1 cellular context compared by ENCODE assay signal in the genomic region with DNA sequence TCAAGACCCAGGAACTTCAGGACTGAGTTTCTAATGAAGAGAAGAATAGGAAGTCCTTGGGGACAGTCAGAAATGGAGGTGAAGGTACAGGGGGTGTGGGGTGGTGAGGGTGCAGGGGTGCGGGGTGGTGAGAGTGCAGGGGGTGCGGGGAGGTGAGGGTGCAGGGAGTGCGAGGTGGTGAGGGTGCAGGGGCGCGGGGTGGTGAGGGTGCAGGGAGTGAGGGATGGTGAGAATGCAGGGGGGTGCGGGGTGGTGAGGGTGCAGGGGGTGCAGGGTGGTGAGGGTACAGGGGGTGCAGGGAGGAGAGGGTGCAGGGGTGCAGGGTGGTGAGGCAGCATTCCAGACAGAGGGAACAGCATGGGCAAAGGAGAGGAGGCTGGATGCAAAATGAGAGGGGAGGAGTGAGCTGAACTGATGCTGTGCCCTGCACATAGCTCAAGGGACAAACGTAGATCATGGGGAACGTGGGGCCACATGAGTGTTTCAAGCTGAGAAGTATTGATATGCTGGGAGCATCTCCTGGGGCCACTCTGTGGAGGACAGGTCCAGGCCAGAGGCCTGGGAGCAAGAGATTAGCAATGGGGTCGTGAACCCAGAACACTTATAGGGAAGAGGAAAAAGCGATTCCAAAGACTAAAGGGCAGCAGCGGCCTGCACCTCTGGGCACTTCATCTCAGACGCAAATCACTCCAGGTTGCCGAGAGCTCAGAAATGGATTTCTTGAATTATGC.
TF ChIP-seq lines count a peak whose summit lies in the region.

No MANE protein-coding gene starts in this region.

TF ChIP-seq in H1, 55 proteins besides CTCF, POLR2A, EP300 and RAD21:
- no peak for TF ChIP-seq NANOG (IDR thresholded peaks at IDR 0.05; ENCODE audit: insufficient read depth, low read depth, low read length, poor library complexity, severe bottlenecking)
- no peak for TF ChIP-seq NRF1 (IDR thresholded peaks at IDR 0.05; ENCODE audit: low read depth, low read length)
- TF ChIP-seq SUZ12 (IDR thresholded peaks at IDR 0.05; ENCODE audit: low read length) = no peak
- no peak for TF ChIP-seq RNF2 (IDR thresholded peaks at IDR 0.05; ENCODE audit: borderline replicate concordance, low read depth, low read length, missing control alignments, poor library complexity, severe bottlenecking)
